29 cellular contexts compared by ENCODE assay signal in genomic region chr7:19177269-19177668, GRCh38. TPM values are rescaled to one million over a fixed set of nuclear protein-coding genes. Genes with fewer than 3 reads are reported as not detected.
DNase-seq lines count a peak whose midpoint lies in the region; FAIRE-seq and TF ChIP-seq lines count a peak whose summit lies in the region.
"Had no signal": no experiment of that assay in that cellular context is flagged by ENCODE, and none has a peak within 500 bp of the region (broad histone marks: within the 10 kb centered on the region; RNA-seq: fewer than 3 reads in every experiment).

No MANE protein-coding gene starts in this region.

- H3K9me3 ChIP-seq in endodermal cell (ENCODE audit: control insufficient read depth, low read length) (no peaks in the 10 kb centered on the region), transverse colon (peaks cover 0 to 5% of the 10 kb centered on the region in 2 donors)
- H3K9me3 ChIP-seq: prostate gland had no signal

- H3K4me1 Mint-ChIP-seq in endodermal cell, result no peaks in the 10 kb centered on the region
- H3K4me1 Mint-ChIP-seq: activated naive CD8-positive, alpha-beta T cell treated with anti-CD3 and anti-CD28 coated beads, Interleukin-2, amount 50 U/mL, for 24 hours; neural crest cell had no signal

- no peak overlapping the region for H3K4me3 Mint-ChIP-seq in endodermal cell
- H3K4me3 Mint-ChIP-seq: activated naive CD8-positive, alpha-beta T cell treated with anti-CD3 and anti-CD28 coated beads, Interleukin-2, amount 50 U/mL, for 24 hours; CD14-positive monocyte; mesothelial cell of epicardium; neural crest cell had no signal

- H3K9me3 Mint-ChIP-seq in endodermal cell, result no peaks in the 10 kb centered on the region
- H3K9me3 Mint-ChIP-seq: activated naive CD8-positive, alpha-beta T cell treated with anti-CD3 and anti-CD28 coated beads, Interleukin-2, amount 50 U/mL, for 24 hours had no signal

- in situ Hi-C loops in transverse colon (cut with MboI; ENCODE audit: low pct_ligation_motif_present in 1 of 4, low pct_unique_long_range_greater_than_20kb in 1 of 4, low sequenced_read_pairs in 3 of 4), result no loop called here

- H3K27me3 ChIP-seq in endodermal cell (ENCODE audit: control insufficient read depth, insufficient read depth, low read length, poor library complexity, severe bottlenecking) (no peaks in the 10 kb centered on the region), transverse colon (no peaks in the 10 kb centered on the region)
- H3K27me3 ChIP-seq: gastroesophageal sphincter had no signal

- FAIRE-seq in H54 (lab: Jason Lieb, UNC), result peak; percentile 95
- FAIRE-seq: bronchial epithelial cell, GM12891, TTC549, urothelium cell line had no signal

- intact Hi-C loops in posterior cingulate gyrus (cut with DNase I), result no loop called here
- intact Hi-C loops in lower leg skin (cut with DNase I; ENCODE audit: low total_unique reads), result no loop called here
- intact Hi-C loops in transverse colon (cut with DNase I; ENCODE audit: low total_unique reads), result loop anchor here (1.0 kb wide), 1 partner anchor 21 kb away; no protein-coding TSS in a partner anchor

- no peaks in the 10 kb centered on the region for H3K36me3 ChIP-seq in endodermal cell (ENCODE audit: control insufficient read depth, insufficient read depth, low read length)
- no peaks in the 10 kb centered on the region for H3K36me3 ChIP-seq in transverse colon
- H3K36me3 ChIP-seq: gastroesophageal sphincter, prostate gland had no signal

- no peak overlapping the region for H3K4me3 ChIP-seq in endodermal cell (ENCODE audit: low read length)
- no peak overlapping the region for H3K4me3 ChIP-seq in lower leg skin (ENCODE audit: low read depth, poor library complexity, severe bottlenecking)
- H3K4me3 ChIP-seq in transverse colon, result no peak overlapping the region
- H3K4me3 ChIP-seq: gastroesophageal sphincter, prostate gland had no signal

- H3K4me1 ChIP-seq in endodermal cell (ENCODE audit: control insufficient read depth, insufficient read depth, low read length) (no peaks in the 10 kb centered on the region), transverse colon (no peaks in the 10 kb centered on the region)
- H3K4me1 ChIP-seq: gastroesophageal sphincter, prostate gland had no signal

- H3K27ac ChIP-seq in endodermal cell (ENCODE audit: low read depth, low read length), result no peak overlapping the region
- no peak overlapping the region for H3K27ac ChIP-seq in transverse colon
- H3K27ac ChIP-seq: epithelial cell of prostate, gastroesophageal sphincter, prostate gland had no signal

- H3K27ac Mint-ChIP-seq in endodermal cell, result no peak overlapping the region
- H3K27ac Mint-ChIP-seq: activated naive CD8-positive, alpha-beta T cell treated with anti-CD3 and anti-CD28 coated beads, Interleukin-2, amount 50 U/mL, for 24 hours; activated T-helper 2 cell treated with anti-CD3 and anti-CD28 coated beads, Interferon-gamma antibody, Interleukin-2, Interleukin-4, amounts not matched to agents 10 μg/mL and 5 μg/mL and 100 μg/mL, durations not matched to agents 14 hours and 24 hours and 36 hours; CD14-positive monocyte had no signal

- TF ChIP-seq POLR2A in H54 (IDR thresholded peaks at IDR 0.05; ENCODE audit: low read depth, low read length) (no peak), lower leg skin (IDR thresholded peaks at IDR 0.05) (no peak), transverse colon (IDR thresholded peaks at IDR 0.05) (no peak)

- no peak for TF ChIP-seq CTCF in endodermal cell (conservative IDR thresholded peaks at IDR 0.05)
- no peak for TF ChIP-seq CTCF in lower leg skin (IDR thresholded peaks at IDR 0.05)
- no peak for TF ChIP-seq CTCF in transverse colon (IDR thresholded peaks at IDR 0.05)

- no peaks in the 10 kb centered on the region for H3K36me3 Mint-ChIP-seq in endodermal cell (ENCODE audit: low read depth)
- H3K36me3 Mint-ChIP-seq: CD14-positive monocyte, mesothelial cell of epicardium had no signal

- peak; percentile 15 for DNase-seq in AG08395 (ENCODE audit: low spot score)
- DNase-seq in H54 (ENCODE audit: insufficient read length, low spot score), result no peak
- DNase-seq in NCI-H69 (lab: John Stamatoyannopoulos, UW), result peak; percentile 12
- DNase-seq in fibroblast of gingiva (ENCODE audit: low read depth), result peak; percentile 4
- DNase-seq in endodermal cell, result no peak
- no peak for DNase-seq in posterior cingulate gyrus
- no peak for DNase-seq in lower leg skin (ENCODE audit: low spot score in 2 of 2)
- no peak for DNase-seq in transverse colon
- DNase-seq: activated CD4-positive, alpha-beta T cell treated with anti-CD3 and anti-CD28 coated beads for 4 hours; activated naive CD8-positive, alpha-beta T cell treated with anti-CD3 and anti-CD28 coated beads, Interleukin-2, amount 50 U/mL, for 24 hours; cortex of kidney; DMS 273 treated with DMSO at 0.1 percent for 48 hours; left colon; NCI-H1417; RPMI8226; stimulated activated CD8-positive, alpha-beta memory T cell treated with anti-CD3 and anti-CD28 coated beads, Interleukin-4, amount 100 ng/mL, for 48 hours had no signal

- no peaks in the 10 kb centered on the region for H3K27me3 Mint-ChIP-seq in endodermal cell (ENCODE audit: insufficient read depth)
- H3K27me3 Mint-ChIP-seq: activated naive CD8-positive, alpha-beta T cell treated with anti-CD3 and anti-CD28 coated beads, Interleukin-2, amount 50 U/mL, for 24 hours had no signal

- TF ChIP-seq EP300 in transverse colon (IDR thresholded peaks at IDR 0.05; ENCODE audit: low read depth), result no peak

- 91 to 92% methylated on average over 3 to 5 of the region's 5 CpGs for WGBS in endodermal cell (ENCODE audit: insufficient coverage in 1 of 2, insufficient read length in 1 of 2), 2 experiments
- 28 to 36% methylated on average over 5 of the region's 5 CpGs for WGBS in lower leg skin, 2 donors
- WGBS in transverse colon (ENCODE audit: low coverage in 1 of 2), 2 donors, result 55 to 70% methylated on average over 2 to 5 of the region's 5 CpGs

- no peak overlapping the region for H3K9ac ChIP-seq in endodermal cell (ENCODE audit: extremely low read depth, low read length, poor library complexity, severe bottlenecking)

RNA-seq across cellular contexts. Expression of gene FERD3L, which starts 32.0 kb away (rescaled TPM):
- total RNA-seq in endodermal cell (not detected), lower leg skin (not detected), transverse colon (not detected)
- not detected for polyA plus RNA-seq in endodermal cell (2013, experiment 1 of 2)
- not detected for polyA plus RNA-seq in endodermal cell (2013, experiment 2 of 2)
- total RNA-seq: A673; activated T-helper 2 cell treated with anti-CD3 and anti-CD28 coated beads, Interferon-gamma antibody, Interleukin-2, Interleukin-4, amounts not matched to agents 10 μg/mL and 5 μg/mL and 100 μg/mL, durations not matched to agents 14 hours and 24 hours and 36 hours; bronchial epithelial cell; gastroesophageal sphincter; left colon; mesothelial cell of epicardium; neural crest cell; prostate gland; subcutaneous adipose tissue had no signal
- polyA plus RNA-seq: CD14-positive monocyte had no signal

RNA-seq across cellular contexts. Expression of gene TWIST1, which starts 59.8 kb away (rescaled TPM):
- total RNA-seq in endodermal cell (under 1 TPM; 0.46 to 0.88 TPM), lower leg skin (10 to 100 TPM; 10.6 to 26.4 (median 19.7) TPM), transverse colon (under 1 TPM in 2 of 4 donors, not detected in 2; 0.41 to 0.64 TPM)
- 11.1 TPM for polyA plus RNA-seq in endodermal cell (2013, experiment 1 of 2)
- polyA plus RNA-seq in endodermal cell (2013, experiment 2 of 2), result 8.4 TPM
- polyA plus RNA-seq: CD14-positive monocyte had no signal

Comparison
In these comparisons a context has a peak if more than half of its experiments do, and no peak if none do; other contexts are left out.
1. DNase-seq: peak in AG08395 (single experiment), NCI-H69 (single experiment) and fibroblast of gingiva (single experiment); none in H54 (single experiment), endodermal cell (single experiment), posterior cingulate gyrus (0 of 10), lower leg skin (0 of 2) and transverse colon (single experiment).
2. RNA of gene TWIST1, which starts 59.8 kb away (total RNA-seq): 10.6 to 26.4 TPM in lower leg skin; 0.46 to 0.88 TPM in endodermal cell and 0.41 to 0.64 TPM in transverse colon; every median in the first group is over 4 times any median in the second.